7 cellular contexts compared by ENCODE assay signal in genomic region chr7:101315336-101315735, GRCh38. TPM values are rescaled to one million over a fixed set of nuclear protein-coding genes. Genes with fewer than 3 reads are reported as not detected.
DNase-seq lines count a peak whose midpoint lies in the region; ATAC-seq and TF ChIP-seq lines count a peak whose summit lies in the region.

No MANE protein-coding gene starts in this region.

- H3K79me2 ChIP-seq in MM.1S (ENCODE audit: low read length) (no peaks in the 10 kb centered on the region), osteoblast (ENCODE audit: insufficient read depth, low read length) (no peaks in the 10 kb centered on the region)

- no peaks in the 10 kb centered on the region for H3K36me3 ChIP-seq in MM.1S (replicated peaks; ENCODE audit: insufficient read depth, low read length)
- peaks cover 16% of the 10 kb centered on the region for H3K36me3 ChIP-seq in osteoblast (ENCODE audit: insufficient read depth, low read length)

- no peak overlapping the region for H3K27ac ChIP-seq in MM.1S (ENCODE audit: low read length)
- no peak overlapping the region for H3K27ac ChIP-seq in osteoblast (ENCODE audit: low read depth, low read length)

- no peaks in the 10 kb centered on the region for H3K4me1 ChIP-seq in MM.1S (ENCODE audit: low read length)
- no peaks in the 10 kb centered on the region for H3K4me1 ChIP-seq in osteoblast (ENCODE audit: insufficient read depth, low read length)

- no peaks in the 10 kb centered on the region for H3F3A ChIP-seq in MM.1S (ENCODE audit: insufficient read depth, low read length)

- DNase-seq in GM10248 (ENCODE audit: extremely low spot score) = peak; percentile 61
- DNase-seq in MM.1S = peak; percentile 58
- peak; percentile 40 for DNase-seq in activated CD4-positive, alpha-beta T cell treated with anti-CD3 and anti-CD28 coated beads, Interleukin-2, amount 50 U/mL, for 1 hour
- DNase-seq in epidermal melanocyte (ENCODE audit: insufficient read length, low spot score) = peak; percentile 59
- peak; percentile 84 for DNase-seq in osteoblast (ENCODE audit: insufficient read length, low spot score, missing footprints)

- H3K9me3 ChIP-seq in MM.1S (replicated peaks; ENCODE audit: insufficient read depth, low read length) (no peaks in the 10 kb centered on the region), osteoblast (ENCODE audit: low read depth, low read length) (peaks cover 1% of the 10 kb centered on the region)

- H3K4me3 ChIP-seq in MM.1S (ENCODE audit: low read length) (no peak overlapping the region), osteoblast (ENCODE audit: insufficient read depth, low read length) (no peak overlapping the region)

- ATAC-seq in GM19397 (IDR thresholded peaks at IDR 0.05; ENCODE audit: unreplicated experiment) (no peak), HG03442 (IDR thresholded peaks at IDR 0.05; ENCODE audit: unreplicated experiment) (no peak)

- no peak overlapping the region for H3K9ac ChIP-seq in MM.1S (ENCODE audit: low read length)

- no peak overlapping the region for H2AFZ ChIP-seq in MM.1S (ENCODE audit: low read length)
- no peak overlapping the region for H2AFZ ChIP-seq in osteoblast (ENCODE audit: low read length)

- H3K4me2 ChIP-seq in MM.1S (ENCODE audit: low read depth, low read length) (no peak overlapping the region), osteoblast (ENCODE audit: insufficient read depth, low read length) (no peak overlapping the region)

- no peaks in the 10 kb centered on the region for H3K27me3 ChIP-seq in MM.1S (replicated peaks; ENCODE audit: insufficient read depth, low read length)
- H3K27me3 ChIP-seq in osteoblast (ENCODE audit: insufficient read depth, low read length) = no peaks in the 10 kb centered on the region

- CTCF ChIA-PET in GM10248 (lab: Yijun Ruan, JAX) = interaction anchor here (0.7 to 3.2 kb wide), 10 partner anchors 8 to 171 kb away, joined by 3 to 10 read pairs (median 4); no protein-coding TSS in a partner anchor

- H3K9me2 ChIP-seq in MM.1S (replicated peaks; ENCODE audit: insufficient read depth, low read length) = no peaks in the 10 kb centered on the region

- TF ChIP-seq CTCF in GM10248 (IDR thresholded peaks at IDR 0.05; ENCODE audit: control extremely low read depth, extremely low read depth, low read depth, missing control alignments) (peak; percentile 54), MM.1S (IDR thresholded peaks at IDR 0.05; ENCODE audit: low read length) (peak; percentile 72), osteoblast (IDR thresholded peaks at IDR 0.05; ENCODE audit: extremely low read depth, low read depth, low read length) (peak; percentile 66)

- H4K20me1 ChIP-seq in MM.1S (ENCODE audit: insufficient read depth, low read length) = no peaks in the 10 kb centered on the region
- H4K20me1 ChIP-seq in osteoblast (ENCODE audit: insufficient read depth, low read length) = no peaks in the 10 kb centered on the region

- POLR2A ChIA-PET in GM10248 (lab: Yijun Ruan, JAX) = no interaction called here

RNA-seq across cellular contexts. Expression of gene IFT22, which starts 6.3 kb away (rescaled TPM):
- 32.7 and 35.8 TPM in 2 replicates for total RNA-seq in osteoblast

RNA-seq across cellular contexts. Expression of gene COL26A1, which starts 47.3 kb away (rescaled TPM):
- total RNA-seq in osteoblast = not detected in 2 replicates
